ENCODE assay signal across 1 cellular context in genomic region chr18:30568333-30568732, GRCh38.
TF ChIP-seq lines count a peak whose summit lies in the region.

No MANE protein-coding gene starts in this region.

TF ChIP-seq in K562, 482 proteins besides CTCF, POLR2A, EP300 and RAD21 (continued from another document and continues in another):
- TF ChIP-seq CTCFL (IDR thresholded peaks at IDR 0.05; ENCODE audit: borderline replicate concordance, insufficient read depth, low read depth, low read length, poor library complexity, severe bottlenecking): no peak
- TF ChIP-seq ZZZ3 (IDR thresholded peaks at IDR 0.05): no peak
- no peak for TF ChIP-seq FOXO4 (CRISPR knock-in tag; IDR thresholded peaks at IDR 0.05)
- no peak for TF ChIP-seq ZNF133 (CRISPR knock-in tag; IDR thresholded peaks at IDR 0.05)
- TF ChIP-seq NFATC3 (IDR thresholded peaks at IDR 0.05): no peak
- no peak for TF ChIP-seq NCOA1 (IDR thresholded peaks at IDR 0.05; ENCODE audit: low read depth)
- TF ChIP-seq CEBPZ (IDR thresholded peaks at IDR 0.05; ENCODE audit: borderline replicate concordance, low read depth, low read length): no peak
- no peak for TF ChIP-seq COPS2 (conservative IDR thresholded peaks at IDR 0.05)
- TF ChIP-seq ILK (tag; IDR thresholded peaks at IDR 0.05; ENCODE audit: borderline replicate concordance, low read depth): no peak
- TF ChIP-seq CBX5 (IDR thresholded peaks at IDR 0.05; ENCODE audit: borderline replicate concordance, low read depth): no peak
- TF ChIP-seq, protein P1, sequence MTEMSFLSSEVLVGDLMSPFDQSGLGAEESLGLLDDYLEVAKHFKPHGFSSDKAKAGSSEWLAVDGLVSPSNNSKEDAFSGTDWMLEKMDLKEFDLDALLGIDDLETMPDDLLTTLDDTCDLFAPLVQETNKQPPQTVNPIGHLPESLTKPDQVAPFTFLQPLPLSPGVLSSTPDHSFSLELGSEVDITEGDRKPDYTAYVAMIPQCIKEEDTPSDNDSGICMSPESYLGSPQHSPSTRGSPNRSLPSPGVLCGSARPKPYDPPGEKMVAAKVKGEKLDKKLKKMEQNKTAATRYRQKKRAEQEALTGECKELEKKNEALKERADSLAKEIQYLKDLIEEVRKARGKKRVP (CRISPR knock-in tag; IDR thresholded peaks at IDR 0.05): no peak
- TF ChIP-seq POLR2B (IDR thresholded peaks at IDR 0.05; ENCODE audit: low read depth, partially characterized antibody): no peak
- TF ChIP-seq, protein P2, sequence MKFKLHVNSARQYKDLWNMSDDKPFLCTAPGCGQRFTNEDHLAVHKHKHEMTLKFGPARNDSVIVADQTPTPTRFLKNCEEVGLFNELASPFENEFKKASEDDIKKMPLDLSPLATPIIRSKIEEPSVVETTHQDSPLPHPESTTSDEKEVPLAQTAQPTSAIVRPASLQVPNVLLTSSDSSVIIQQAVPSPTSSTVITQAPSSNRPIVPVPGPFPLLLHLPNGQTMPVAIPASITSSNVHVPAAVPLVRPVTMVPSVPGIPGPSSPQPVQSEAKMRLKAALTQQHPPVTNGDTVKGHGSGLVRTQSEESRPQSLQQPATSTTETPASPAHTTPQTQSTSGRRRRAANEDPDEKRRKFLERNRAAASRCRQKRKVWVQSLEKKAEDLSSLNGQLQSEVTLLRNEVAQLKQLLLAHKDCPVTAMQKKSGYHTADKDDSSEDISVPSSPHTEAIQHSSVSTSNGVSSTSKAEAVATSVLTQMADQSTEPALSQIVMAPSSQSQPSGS (CRISPR knock-in tag; IDR thresholded peaks at IDR 0.05): no peak
- TF ChIP-seq NR2C2 (CRISPR knock-in tag; IDR thresholded peaks at IDR 0.05): no peak
- TF ChIP-seq NR2C2 (tag; IDR thresholded peaks at IDR 0.05): 0 out of 2 replicates have a peak, but pooled peaks have one; percentile 32
- TF ChIP-seq ZNF717 (CRISPR knock-in tag; IDR thresholded peaks at IDR 0.05): no peak
- TF ChIP-seq ETV6 (IDR thresholded peaks at IDR 0.05; ENCODE audit: borderline replicate concordance in 1 of 2, low read depth in 2 of 2, low read length in 1 of 2): no peak
- no peak for TF ChIP-seq ETV6 (CRISPR knock-in tag; IDR thresholded peaks at IDR 0.05; ENCODE audit: borderline replicate concordance)
- peak; percentile 69 for TF ChIP-seq NFYB (IDR thresholded peaks at IDR 0.05; ENCODE audit: extremely low read depth, insufficient read length)
- TF ChIP-seq NELFE (IDR thresholded peaks at IDR 0.05; ENCODE audit: insufficient read depth, insufficient read length): no peak
- peak; percentile 60; the same call in 1 of the 2 replicates for TF ChIP-seq TAL1 (IDR thresholded peaks at IDR 0.05)
- no peak for TF ChIP-seq MCM7 (IDR thresholded peaks at IDR 0.05)
- TF ChIP-seq, protein P3, sequence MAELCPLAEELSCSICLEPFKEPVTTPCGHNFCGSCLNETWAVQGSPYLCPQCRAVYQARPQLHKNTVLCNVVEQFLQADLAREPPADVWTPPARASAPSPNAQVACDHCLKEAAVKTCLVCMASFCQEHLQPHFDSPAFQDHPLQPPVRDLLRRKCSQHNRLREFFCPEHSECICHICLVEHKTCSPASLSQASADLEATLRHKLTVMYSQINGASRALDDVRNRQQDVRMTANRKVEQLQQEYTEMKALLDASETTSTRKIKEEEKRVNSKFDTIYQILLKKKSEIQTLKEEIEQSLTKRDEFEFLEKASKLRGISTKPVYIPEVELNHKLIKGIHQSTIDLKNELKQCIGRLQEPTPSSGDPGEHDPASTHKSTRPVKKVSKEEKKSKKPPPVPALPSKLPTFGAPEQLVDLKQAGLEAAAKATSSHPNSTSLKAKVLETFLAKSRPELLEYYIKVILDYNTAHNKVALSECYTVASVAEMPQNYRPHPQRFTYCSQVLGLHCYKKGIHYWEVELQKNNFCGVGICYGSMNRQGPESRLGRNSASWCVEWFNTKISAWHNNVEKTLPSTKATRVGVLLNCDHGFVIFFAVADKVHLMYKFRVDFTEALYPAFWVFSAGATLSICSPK (IDR thresholded peaks at IDR 0.05; ENCODE audit: borderline replicate concordance): no peak
- no peak for TF ChIP-seq ZNF347 (CRISPR knock-in tag; IDR thresholded peaks at IDR 0.05; ENCODE audit: low read depth)
- peak; percentile 80 for TF ChIP-seq RFX1 (IDR thresholded peaks at IDR 0.05)
- no peak for TF ChIP-seq ZNF408 (CRISPR knock-in tag; IDR thresholded peaks at IDR 0.05; ENCODE audit: low read depth)
- TF ChIP-seq, protein P4, sequence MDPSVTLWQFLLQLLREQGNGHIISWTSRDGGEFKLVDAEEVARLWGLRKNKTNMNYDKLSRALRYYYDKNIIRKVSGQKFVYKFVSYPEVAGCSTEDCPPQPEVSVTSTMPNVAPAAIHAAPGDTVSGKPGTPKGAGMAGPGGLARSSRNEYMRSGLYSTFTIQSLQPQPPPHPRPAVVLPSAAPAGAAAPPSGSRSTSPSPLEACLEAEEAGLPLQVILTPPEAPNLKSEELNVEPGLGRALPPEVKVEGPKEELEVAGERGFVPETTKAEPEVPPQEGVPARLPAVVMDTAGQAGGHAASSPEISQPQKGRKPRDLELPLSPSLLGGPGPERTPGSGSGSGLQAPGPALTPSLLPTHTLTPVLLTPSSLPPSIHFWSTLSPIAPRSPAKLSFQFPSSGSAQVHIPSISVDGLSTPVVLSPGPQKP (CRISPR knock-in tag; IDR thresholded peaks at IDR 0.05): no peak
- no peak for TF ChIP-seq HSF4 (CRISPR knock-in tag; IDR thresholded peaks at IDR 0.05; ENCODE audit: borderline replicate concordance)
- no peak for TF ChIP-seq ZFPM2 (CRISPR knock-in tag; IDR thresholded peaks at IDR 0.05)
- no peak for TF ChIP-seq CAMTA2 (CRISPR knock-in tag; conservative IDR thresholded peaks at IDR 0.05)
- no peak for TF ChIP-seq HMG20B (CRISPR knock-in tag; IDR thresholded peaks at IDR 0.05)
- TF ChIP-seq ZNF174 (CRISPR knock-in tag; IDR thresholded peaks at IDR 0.05): no peak
- TF ChIP-seq FOXK1 (CRISPR knock-in tag; IDR thresholded peaks at IDR 0.05; ENCODE audit: borderline replicate concordance): no peak
- TF ChIP-seq MAZ (CRISPR knock-in tag; conservative IDR thresholded peaks at IDR 0.05 in 1 of 2, IDR thresholded peaks at IDR 0.05 in 1 of 2): no peak
- TF ChIP-seq PML (IDR thresholded peaks at IDR 0.05; ENCODE audit: low read length): peak; percentile 63; the same call in 1 of the 2 replicates
- TF ChIP-seq ZSCAN29 (IDR thresholded peaks at IDR 0.05): no peak
- TF ChIP-seq ZNF445 (CRISPR knock-in tag; IDR thresholded peaks at IDR 0.05; ENCODE audit: low read depth): no peak
- TF ChIP-seq CREBBP (IDR thresholded peaks at IDR 0.05; ENCODE audit: low read depth, low read length): no peak
- TF ChIP-seq PHB2 (IDR thresholded peaks at IDR 0.05; ENCODE audit: low read depth): no peak
- TF ChIP-seq TCF7 (IDR thresholded peaks at IDR 0.05; ENCODE audit: borderline replicate concordance): no peak
- no peak for TF ChIP-seq EGR1 (conservative IDR thresholded peaks at IDR 0.05)
- TF ChIP-seq NRF1 (conservative IDR thresholded peaks at IDR 0.05 in 1 of 2, IDR thresholded peaks at IDR 0.05 in 1 of 2): no peak
- no peak for TF ChIP-seq TAF1 (IDR thresholded peaks at IDR 0.05; ENCODE audit: control insufficient read depth, extremely low read depth, insufficient read depth, low read length, severe bottlenecking)
- no peak for TF ChIP-seq KDM5B (IDR thresholded peaks at IDR 0.05; ENCODE audit: insufficient replicate concordance, low read depth, low read length)
- TF ChIP-seq NR4A1 (CRISPR knock-in tag; IDR thresholded peaks at IDR 0.05): no peak
- no peak for TF ChIP-seq NR4A1 (tag; IDR thresholded peaks at IDR 0.05)
- no peak for TF ChIP-seq ZNF561 (CRISPR knock-in tag; conservative IDR thresholded peaks at IDR 0.05)
- no peak for TF ChIP-seq ZNF668 (CRISPR knock-in tag; IDR thresholded peaks at IDR 0.05)
- no peak for TF ChIP-seq PREB (CRISPR knock-in tag; IDR thresholded peaks at IDR 0.05)
- no peak for TF ChIP-seq HES1 (IDR thresholded peaks at IDR 0.05; ENCODE audit: low read depth)
- no peak for TF ChIP-seq DEAF1 (CRISPR knock-in tag; IDR thresholded peaks at IDR 0.05)
- TF ChIP-seq, protein P5, sequence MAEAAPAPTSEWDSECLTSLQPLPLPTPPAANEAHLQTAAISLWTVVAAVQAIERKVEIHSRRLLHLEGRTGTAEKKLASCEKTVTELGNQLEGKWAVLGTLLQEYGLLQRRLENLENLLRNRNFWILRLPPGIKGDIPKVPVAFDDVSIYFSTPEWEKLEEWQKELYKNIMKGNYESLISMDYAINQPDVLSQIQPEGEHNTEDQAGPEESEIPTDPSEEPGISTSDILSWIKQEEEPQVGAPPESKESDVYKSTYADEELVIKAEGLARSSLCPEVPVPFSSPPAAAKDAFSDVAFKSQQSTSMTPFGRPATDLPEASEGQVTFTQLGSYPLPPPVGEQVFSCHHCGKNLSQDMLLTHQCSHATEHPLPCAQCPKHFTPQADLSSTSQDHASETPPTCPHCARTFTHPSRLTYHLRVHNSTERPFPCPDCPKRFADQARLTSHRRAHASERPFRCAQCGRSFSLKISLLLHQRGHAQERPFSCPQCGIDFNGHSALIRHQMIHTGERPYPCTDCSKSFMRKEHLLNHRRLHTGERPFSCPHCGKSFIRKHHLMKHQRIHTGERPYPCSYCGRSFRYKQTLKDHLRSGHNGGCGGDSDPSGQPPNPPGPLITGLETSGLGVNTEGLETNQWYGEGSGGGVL (CRISPR knock-in tag; IDR thresholded peaks at IDR 0.05): no peak
- no peak for TF ChIP-seq OTX1 (CRISPR knock-in tag; IDR thresholded peaks at IDR 0.05)
- TF ChIP-seq SOX6 (IDR thresholded peaks at IDR 0.05): peak; percentile 72; the same call in 1 of the 2 replicates
- no peak for TF ChIP-seq ZNF23 (CRISPR knock-in tag; IDR thresholded peaks at IDR 0.05)
